Comparison of ENCODE assay signal across 1 cellular context in genomic region chr16:89288577-89288844, GRCh38.
TF ChIP-seq lines count a peak whose summit lies in the region.

No MANE protein-coding gene starts in this region.

TF ChIP-seq in GM23338, 12 proteins besides CTCF, POLR2A, EP300 and RAD21 (continued from another document):
- no peak for TF ChIP-seq ZNF462 (CRISPR knock-in tag; IDR thresholded peaks at IDR 0.05)
